19 cellular contexts compared by ENCODE assay signal in genomic region chr16:86649875-86650274, GRCh38.
DNase-seq lines count a peak whose midpoint lies in the region; ATAC-seq, FAIRE-seq and TF ChIP-seq lines count a peak whose summit lies in the region.
"Had no signal": no experiment of that assay in that cellular context is flagged by ENCODE, and none has a peak within 500 bp of the region (broad histone marks: within the 10 kb centered on the region; RNA-seq: fewer than 3 reads in every experiment).

No MANE protein-coding gene starts in this region.

- BruUV-seq in K562 (replicated peaks; lab: Mats Ljungman, UMichigan) (no TSS peak), HepG2 (replicated peaks; lab: Mats Ljungman, UMichigan) (no TSS peak)

- TF ChIP-seq POLR2A in K562 (conservative IDR thresholded peaks at IDR 0.05), result no peak
- no peak for TF ChIP-seq POLR2A in HepG2 (IDR thresholded peaks at IDR 0.05; ENCODE audit: insufficient read depth in 1 of 2, low read depth in 2 of 2, low read length in 2 of 2)
- no peak for TF ChIP-seq POLR2A in testis (IDR thresholded peaks at IDR 0.05)

- H3K27me3 ChIP-seq in K562 (ENCODE audit: control insufficient read depth in 2 of 2, insufficient read depth in 2 of 2, low read length in 2 of 2) (peaks cover 14 to 55% of the 10 kb centered on the region in 2 experiments), HepG2 (ENCODE audit: control insufficient read depth in 1 of 2, insufficient read depth in 2 of 2, low read length in 2 of 2) (peaks cover 2 to 37% of the 10 kb centered on the region in 2 experiments; a peak in 4 of 5 replicates), neural progenitor cell (no peaks in the 10 kb centered on the region), testis (no peaks in the 10 kb centered on the region), pancreas (no peaks in the 10 kb centered on the region)

- peaks cover 9% of the 10 kb centered on the region for H3K9me3 Mint-ChIP-seq in neural progenitor cell
- H3K9me3 Mint-ChIP-seq: CD4-positive, alpha-beta T cell had no signal

- H3K4me1 ChIP-seq in K562 (replicated peaks in 1 of 2; ENCODE audit: control insufficient read depth in 2 of 2, insufficient read depth in 2 of 2, low read length in 2 of 2) (no peaks in the 10 kb centered on the region), HepG2 (ENCODE audit: insufficient read depth, low read length) (no peaks in the 10 kb centered on the region), neural progenitor cell (no peaks in the 10 kb centered on the region), testis (peaks cover 6% of the 10 kb centered on the region), pancreas (no peaks in the 10 kb centered on the region)

- no peak overlapping the region for H2AFZ ChIP-seq in K562 (ENCODE audit: low read depth, low read length)
- no peak overlapping the region for H2AFZ ChIP-seq in HepG2 (ENCODE audit: low read length)
- peak overlapping the region; percentile 42 for H2AFZ ChIP-seq in neural progenitor cell (replicated peaks)

- H3K27ac Mint-ChIP-seq in neural progenitor cell, result no peak overlapping the region
- H3K27ac Mint-ChIP-seq: CD4-positive, alpha-beta T cell; GM23338 had no signal

- no peak for FAIRE-seq in K562 (lab: Jason Lieb, UNC)
- FAIRE-seq in HepG2 (lab: Jason Lieb, UNC), result no peak
- no peak for FAIRE-seq in pancreas (lab: Jason Lieb, UNC)
- FAIRE-seq: A204.1, GM12878, GM19239, H54 had no signal

- H3K9ac ChIP-seq in K562 (ENCODE audit: insufficient read depth in 1 of 2, low read depth in 2 of 2, low read length in 2 of 2) (no peak overlapping the region), HepG2 (ENCODE audit: insufficient read depth, low read depth, low read length) (no peak overlapping the region), neural progenitor cell (no peak overlapping the region)

- in situ Hi-C loops in K562 (cut with MboI) (no loop called here), HepG2 (cut with HindIII; ENCODE audit: extremely low pct_ligation_motif_present, low pct_unique_long_range_greater_than_20kb) (no loop called here)

- intact Hi-C loops in K562 (cut with micrococcal nuclease) (no loop called here), HepG2 (cut with micrococcal nuclease; ENCODE audit: unreplicated experiment) (no loop called here), testis (cut with DNase I; ENCODE audit: low total_unique reads) (no loop called here), pancreas (cut with DNase I) (no loop called here)

- POLR2A ChIA-PET in K562 (lab: Yijun Ruan, JAX) (no interaction called here), HepG2 (lab: Yijun Ruan, JAX) (no interaction called here)

- CTCF ChIA-PET in K562 (lab: Yijun Ruan, JAX; ENCODE audit: low intra/inter-chr PET ratio) (no interaction called here), HepG2 (lab: Yijun Ruan, JAX; ENCODE audit: low intra/inter-chr PET ratio, low total read pairs) (no interaction called here)

- ATAC-seq in K562, result no peak
- ATAC-seq in HepG2, result no peak
- no peak for ATAC-seq in GM19463 (IDR thresholded peaks at IDR 0.05; ENCODE audit: unreplicated experiment)
- ATAC-seq in pancreas, result no peak
- ATAC-seq: GM12878, GM23338 had no signal

- peaks cover 14% of the 10 kb centered on the region for H3K4me1 Mint-ChIP-seq in neural progenitor cell
- H3K4me1 Mint-ChIP-seq: GM23338 had no signal

- H4K20me1 ChIP-seq in K562 (replicated peaks; ENCODE audit: control insufficient read depth, insufficient read depth, low read length), result no peaks in the 10 kb centered on the region
- H4K20me1 ChIP-seq in HepG2 (ENCODE audit: insufficient read depth, low read length), result no peaks in the 10 kb centered on the region
- no peaks in the 10 kb centered on the region for H4K20me1 ChIP-seq in neural progenitor cell (ENCODE audit: low read depth)

- TF ChIP-seq RAD21 in K562 (CRISPR knock-in tag; conservative IDR thresholded peaks at IDR 0.05 in 1 of 2, IDR thresholded peaks at IDR 0.05 in 1 of 2) (no peak), HepG2 (CRISPR knock-in tag; IDR thresholded peaks at IDR 0.05) (no peak)

- no peak overlapping the region for H3K4me3 Mint-ChIP-seq in neural progenitor cell
- H3K4me3 Mint-ChIP-seq: CD4-positive, alpha-beta T cell; GM23338 had no signal

- H3K9me1 ChIP-seq in K562 (ENCODE audit: control insufficient read depth, insufficient read depth, low read length), result peaks cover 3% of the 10 kb centered on the region

- TF ChIP-seq CTCF in K562 (IDR thresholded peaks at IDR 0.05 in 2 of 3, conservative IDR thresholded peaks at IDR 0.05 in 1 of 3; ENCODE audit: insufficient read depth in 2 of 3, low read depth in 1 of 3, low read length in 3 of 3) (no peak), HepG2 (CRISPR knock-in tag; IDR thresholded peaks at IDR 0.05) (no peak), neural progenitor cell (IDR thresholded peaks at IDR 0.05) (no peak), testis (IDR thresholded peaks at IDR 0.05) (no peak), pancreas (IDR thresholded peaks at IDR 0.05) (no peak)

- H3K4me2 ChIP-seq in K562 (ENCODE audit: insufficient read depth, low read length) (no peak overlapping the region), HepG2 (ENCODE audit: low read depth, low read length) (no peak overlapping the region), neural progenitor cell (no peak overlapping the region)
- H3K4me2 ChIP-seq: GM23338 had no signal

- H3F3A ChIP-seq in neural progenitor cell (ENCODE audit: low read depth), result no peaks in the 10 kb centered on the region

- H3K27ac ChIP-seq in K562 (ENCODE audit: extremely low read depth, low read depth, low read length) (no peak overlapping the region), HepG2 (ENCODE audit: extremely low read length, insufficient read depth, low read length) (no peak overlapping the region), neural progenitor cell (no peak overlapping the region), testis (no peak overlapping the region), pancreas (no peak overlapping the region)
- H3K27ac ChIP-seq: C4-2B had no signal

- peaks cover 9% of the 10 kb centered on the region for H3K27me3 Mint-ChIP-seq in neural progenitor cell (ENCODE audit: insufficient read depth, low read depth)

- H3K4me3 ChIP-seq in K562, result no peak overlapping the region
- H3K4me3 ChIP-seq in HepG2 (replicated peaks in 1 of 3; ENCODE audit: insufficient read depth in 1 of 3, low read depth in 2 of 3, low read length in 3 of 3), result no peak overlapping the region
- H3K4me3 ChIP-seq in neural progenitor cell, result no peak overlapping the region
- H3K4me3 ChIP-seq in testis, result no peak overlapping the region
- no peak overlapping the region for H3K4me3 ChIP-seq in pancreas
- H3K4me3 ChIP-seq: GM12878, GM23338 had no signal

- TF ChIP-seq EP300 in K562 (IDR thresholded peaks at IDR 0.05; ENCODE audit: low read length) (no peak), HepG2 (IDR thresholded peaks at IDR 0.05; ENCODE audit: low read depth in 2 of 2, low read length in 2 of 2) (no peak), HepG2 (CRISPR knock-in tag; IDR thresholded peaks at IDR 0.05; ENCODE audit: borderline replicate concordance) (no peak)

- DNase-seq in K562 (ENCODE audit: extremely low read depth in 1 of 4, low spot score in 3 of 4) (no peak), HepG2 (ENCODE audit: low spot score) (no peak), neural progenitor cell (ENCODE audit: low spot score) (no peak), testis (peak; percentile 63), DMS114 treated with DMSO at 0.1 percent for 48 hours (lab: John Stamatoyannopoulos, UW; ENCODE audit: unreplicated experiment) (no peak), pancreas (no peak)
- DNase-seq: AML-193; CD4-positive, alpha-beta T cell; DND-41; EL; HCEC 1CT; KBM-7 had no signal

- H3K9me3 ChIP-seq in K562 (replicated peaks; ENCODE audit: control insufficient read depth, insufficient read depth, low read depth, low read length) (no peaks in the 10 kb centered on the region; the same call in 1 of the 2 replicates), HepG2 (ENCODE audit: low read length) (peaks cover 7% of the 10 kb centered on the region; the same call in 1 of the 2 replicates), neural progenitor cell (ENCODE audit: low read depth) (no peaks in the 10 kb centered on the region), testis (no peaks in the 10 kb centered on the region), pancreas (no peaks in the 10 kb centered on the region)

- no peaks in the 10 kb centered on the region for H3K36me3 Mint-ChIP-seq in neural progenitor cell

- H3K79me2 ChIP-seq in K562 (ENCODE audit: control insufficient read depth, insufficient read depth, low read length) (no peaks in the 10 kb centered on the region), HepG2 (ENCODE audit: insufficient read depth, low read length) (no peaks in the 10 kb centered on the region), neural progenitor cell (ENCODE audit: low read depth) (no peaks in the 10 kb centered on the region)

- no peaks in the 10 kb centered on the region for H3K36me3 ChIP-seq in K562 (ENCODE audit: control insufficient read depth, insufficient read depth, low read length)
- H3K36me3 ChIP-seq in HepG2 (replicated peaks in 1 of 2; ENCODE audit: control insufficient read depth in 1 of 2, insufficient read depth in 2 of 2, low read length in 2 of 2), result no peaks in the 10 kb centered on the region
- no peaks in the 10 kb centered on the region for H3K36me3 ChIP-seq in neural progenitor cell
- no peaks in the 10 kb centered on the region for H3K36me3 ChIP-seq in testis (ENCODE audit: low read depth, missing control alignments)
- no peaks in the 10 kb centered on the region for H3K36me3 ChIP-seq in pancreas

- 0% methylated on average over 5 of the region's 5 CpGs for WGBS in K562 (ENCODE audit: insufficient coverage, low coverage, missing lambda C conversion rate)
- 16% methylated on average over 4 of the region's 5 CpGs for WGBS in HepG2 (ENCODE audit: low lambda C conversion rate)
- 53 to 60% methylated on average over 3 to 5 of the region's 5 CpGs for WGBS in testis, 2 donors
- WGBS in pancreas, 2 donors, result 51 to 52% methylated on average over 5 of the region's 5 CpGs

TF ChIP-seq in K562, 482 proteins besides CTCF, POLR2A, EP300 and RAD21:
- TF ChIP-seq RFX1 (IDR thresholded peaks at IDR 0.05) (no peak), C11orf30 (IDR thresholded peaks at IDR 0.05; ENCODE audit: low read depth) (peak; percentile 48; the same call in 1 of the 2 replicates), CEBPG (CRISPR knock-in tag; IDR thresholded peaks at IDR 0.05) (no peak), CEBPG (tag; conservative IDR thresholded peaks at IDR 0.05 in 1 of 2, IDR thresholded peaks at IDR 0.05 in 1 of 2) (no peak)
TF ChIP-seq in K562: peak in this region for 1.

TF ChIP-seq in HepG2, 621 proteins besides CTCF, POLR2A, EP300 and RAD21:
- TF ChIP-seq MAFK (conservative IDR thresholded peaks at IDR 0.05 in 1 of 2, IDR thresholded peaks at IDR 0.05 in 1 of 2; ENCODE audit: low read length in 2 of 2), result peak; percentile 32 to 43; a peak in 3 of 4 replicates
- TF ChIP-seq ZNF567 (CRISPR knock-in tag; IDR thresholded peaks at IDR 0.05; ENCODE audit: borderline replicate concordance), result no peak

Comparison
In these comparisons a context has a peak if more than half of its experiments do, and no peak if none do; other contexts are left out.
1. Of the 241 proteins assayed by ChIP-seq in both HepG2 and K562: peak only in HepG2: MAFK; only in K562: none; in both: none; in neither: 240.